Comparison of ENCODE assay signal across 8 cellular contexts in genomic region chr14:68938515-68939423, GRCh38. TPM values are rescaled to one million over a fixed set of nuclear protein-coding genes. Genes with fewer than 3 reads are reported as not detected.
DNase-seq lines count a peak whose midpoint lies in the region; ATAC-seq and TF ChIP-seq lines count a peak whose summit lies in the region.

No MANE protein-coding gene starts in this region.

- peak overlapping the region in 1 of 2 donors; percentile 6 for H3K4me3 ChIP-seq in gastroesophageal sphincter

- no peak for ATAC-seq in gastroesophageal sphincter
- no peak for ATAC-seq in foreskin keratinocyte

- no peaks in the 10 kb centered on the region for H3K9me3 Mint-ChIP-seq in progenitor cell of endocrine pancreas (ENCODE audit: low read depth)

- H3K27me3 Mint-ChIP-seq in progenitor cell of endocrine pancreas, result no peaks in the 10 kb centered on the region

- no peaks in the 10 kb centered on the region for H3K36me3 Mint-ChIP-seq in progenitor cell of endocrine pancreas (ENCODE audit: insufficient read depth)

- peak overlapping the region; percentile 91 for H3K27ac Mint-ChIP-seq in progenitor cell of endocrine pancreas

- DNase-seq in Caki2 (ENCODE audit: low read depth) (peak; percentile 92), progenitor cell of endocrine pancreas (ENCODE audit: low spot score, unreplicated experiment) (no peak), iPS-NIHi7 (ENCODE audit: extremely low spot score) (no peak), foreskin keratinocyte (no peak), SIG-M5 treated with dmso at 0.1 percent for 504 hours (lab: John Stamatoyannopoulos, UW; ENCODE audit: unreplicated experiment) (no peak), GM19238 (ENCODE audit: insufficient read length, low spot score) (no peak)

- H3K4me1 ChIP-seq in gastroesophageal sphincter (peaks cover 17 to 100% (median 67%) of the 10 kb centered on the region in 3 donors), foreskin keratinocyte (peaks cover 53% of the 10 kb centered on the region)

- WGBS in gastroesophageal sphincter (ENCODE audit: low coverage in 1 of 2), 2 donors, result 29 to 34% methylated on average over 5 to 6 of the region's 8 CpGs

- peaks cover 62% of the 10 kb centered on the region for H3K4me1 Mint-ChIP-seq in progenitor cell of endocrine pancreas (ENCODE audit: low read depth)

- H3K27ac ChIP-seq in VCaP (peak overlapping the region; percentile 100), gastroesophageal sphincter (peak overlapping the region; percentile 85 to 99 (median 94)), foreskin keratinocyte (no peak overlapping the region)

- no peak for TF ChIP-seq CTCF in VCaP (conservative IDR thresholded peaks at IDR 0.05)
- TF ChIP-seq CTCF in gastroesophageal sphincter (IDR thresholded peaks at IDR 0.05), result no peak
- no peak for TF ChIP-seq CTCF in progenitor cell of endocrine pancreas (IDR thresholded peaks at IDR 0.05; ENCODE audit: unreplicated experiment)
- TF ChIP-seq CTCF in foreskin keratinocyte (conservative IDR thresholded peaks at IDR 0.05), result no peak

- no peak for TF ChIP-seq EP300 in gastroesophageal sphincter (IDR thresholded peaks at IDR 0.05)

- no peak for TF ChIP-seq POLR2A in gastroesophageal sphincter (IDR thresholded peaks at IDR 0.05)

- in situ Hi-C loops in Caki2 (cut with HindIII; ENCODE audit: low pct_unique_long_range_greater_than_20kb, low sequenced_read_pairs), result no loop called here

- peaks cover 0 to 6% of the 10 kb centered on the region in 2 donors for H3K36me3 ChIP-seq in gastroesophageal sphincter

- H3K4me3 Mint-ChIP-seq in progenitor cell of endocrine pancreas (ENCODE audit: low read depth), result peak overlapping the region; percentile 35

- no peaks in the 10 kb centered on the region for H3K9me3 ChIP-seq in gastroesophageal sphincter

- H3K27me3 ChIP-seq in gastroesophageal sphincter, result no peaks in the 10 kb centered on the region
- no peaks in the 10 kb centered on the region for H3K27me3 ChIP-seq in foreskin keratinocyte

RNA-seq across cellular contexts. Expression of gene ACTN1, which starts 40.3 kb away (rescaled TPM):
- 53.5 and 57.0 TPM in 2 replicates for total RNA-seq in Caki2 (2014; rRNA removed; shearing (Covaris generic); ENCODE audit: low replicate concordance)
- total RNA-seq in gastroesophageal sphincter (1,000 to 10,000 TPM in 2 of 4 donors, 100 to 1,000 TPM in 2; 776 to 1,910 (median 969) TPM), progenitor cell of endocrine pancreas (92.6 and 105 TPM in 2 replicates), foreskin keratinocyte (687 and 748 TPM in 2 replicates)
- polyA plus RNA-seq in foreskin keratinocyte, result 401 and 426 TPM in 2 replicates
